In the genomic region with DNA sequence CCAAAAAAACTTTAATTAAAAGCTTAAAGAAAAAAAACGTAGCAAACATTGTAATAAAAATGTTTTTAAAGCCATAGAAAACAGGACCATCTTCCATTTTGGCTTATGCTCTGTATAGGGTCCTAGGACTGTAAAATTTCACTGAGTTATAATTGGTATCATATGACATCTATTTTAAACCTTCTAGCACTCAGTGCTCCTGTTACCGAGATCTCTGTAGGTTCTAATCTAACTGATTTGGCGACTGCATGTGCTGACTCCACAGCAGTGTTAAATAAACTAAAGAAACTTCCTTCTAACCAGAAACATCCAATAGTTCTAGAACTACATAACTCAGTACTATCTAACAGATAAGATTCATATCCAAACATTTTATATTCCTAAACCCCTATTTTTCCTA, we compare ENCODE assay signal across 27 cellular contexts. TPM values are rescaled to one million over a fixed set of nuclear protein-coding genes. Genes with fewer than 3 reads are reported as not detected.
DNase-seq lines count a peak whose midpoint lies in the region; ATAC-seq, FAIRE-seq and TF ChIP-seq lines count a peak whose summit lies in the region.
"Had no signal": no experiment of that assay in that cellular context is flagged by ENCODE, and none has a peak within 500 bp of the region (broad histone marks: within the 10 kb centered on the region; RNA-seq: fewer than 3 reads in every experiment).

Gene ASB11, minus strand, starts transcription at position 132 of the 400 bp plus-strand sequence. Its CDS starts 35 bp downstream, at position 97.

- H3K27me3 Mint-ChIP-seq in astrocyte (ENCODE audit: low read depth, unreplicated experiment), result no peaks in the 10 kb centered on the region
- peaks cover 0 to 3% of the 10 kb centered on the region in 2 donors for H3K27me3 Mint-ChIP-seq in natural killer cell treated with Interleukin-12 subunit alpha and Interleukin-12 subunit beta and Interleukin-15 and Interleukin-18, amount 100 ng/mL, for 72 hours
- H3K27me3 Mint-ChIP-seq: CD4-positive, alpha-beta memory T cell had no signal

- no peaks in the 10 kb centered on the region for H3K79me2 ChIP-seq in astrocyte (ENCODE audit: insufficient read depth, low read length)

- FAIRE-seq in A549 (lab: Jason Lieb, UNC), result peak; percentile 59
- FAIRE-seq in astrocyte (lab: Jason Lieb, UNC), result peak; percentile 82
- FAIRE-seq: GM12892, H1 had no signal

- no peak within 1 kb of the TSS for H2AFZ ChIP-seq in astrocyte (ENCODE audit: low read depth, low read length)

- H3K36me3 ChIP-seq in astrocyte (ENCODE audit: insufficient read depth, low read length), result no peaks in the 10 kb centered on the region
- no peaks in the 10 kb centered on the region for H3K36me3 ChIP-seq in gastrocnemius medialis
- H3K36me3 ChIP-seq: SJSA1 had no signal

- H3K4me3 ChIP-seq in A549, result no peak within 1 kb of the TSS
- H3K4me3 ChIP-seq in astrocyte (ENCODE audit: insufficient read depth, low read depth, low read length), result no peak within 1 kb of the TSS
- peak within 1 kb of the TSS; percentile 28 to 49 (median 46) for H3K4me3 ChIP-seq in gastrocnemius medialis
- H3K4me3 ChIP-seq: SJSA1 had no signal

- TF ChIP-seq POLR2A in A549 (IDR thresholded peaks at IDR 0.05; ENCODE audit: low read length) (no peak), gastrocnemius medialis (IDR thresholded peaks at IDR 0.05) (peak in 1 of 2 donors; percentile 44)

- H3K27ac Mint-ChIP-seq in astrocyte (ENCODE audit: unreplicated experiment), result no peak within 1 kb of the TSS
- H3K27ac Mint-ChIP-seq in natural killer cell treated with Interleukin-12 subunit alpha and Interleukin-12 subunit beta and Interleukin-15 and Interleukin-18, amount 100 ng/mL, for 72 hours, result no peak within 1 kb of the TSS

- TF ChIP-seq RAD21 in A549 (conservative IDR thresholded peaks at IDR 0.05 in 1 of 2, IDR thresholded peaks at IDR 0.05 in 1 of 2), result no peak

- no peak within 1 kb of the TSS for H3K4me3 Mint-ChIP-seq in astrocyte (ENCODE audit: unreplicated experiment)
- H3K4me3 Mint-ChIP-seq in natural killer cell treated with Interleukin-12 subunit alpha and Interleukin-12 subunit beta and Interleukin-15 and Interleukin-18, amount 100 ng/mL, for 72 hours, result no peak within 1 kb of the TSS
- H3K4me3 Mint-ChIP-seq: CD4-positive, alpha-beta memory T cell had no signal

- H4K20me1 ChIP-seq in astrocyte (ENCODE audit: insufficient read depth, low read length), result no peaks in the 10 kb centered on the region

- in situ Hi-C loops in gastrocnemius medialis (cut with MboI; ENCODE audit: low sequenced_read_pairs in 4 of 4), result no loop called here

- peaks cover under 1% of the 10 kb centered on the region; the same call in 1 of the 3 replicates for H3K4me1 ChIP-seq in A549
- H3K4me1 ChIP-seq in astrocyte (ENCODE audit: insufficient read depth, low read length), result no peaks in the 10 kb centered on the region
- H3K4me1 ChIP-seq in gastrocnemius medialis, result peaks cover 5% of the 10 kb centered on the region in 2 donors
- H3K4me1 ChIP-seq: SJSA1 had no signal

- POLR2A ChIA-PET in A549 (lab: Yijun Ruan, JAX), result no interaction called here

- no peaks in the 10 kb centered on the region for H3K36me3 Mint-ChIP-seq in astrocyte (ENCODE audit: low read depth, unreplicated experiment)
- no peaks in the 10 kb centered on the region for H3K36me3 Mint-ChIP-seq in natural killer cell treated with Interleukin-12 subunit alpha and Interleukin-12 subunit beta and Interleukin-15 and Interleukin-18, amount 100 ng/mL, for 72 hours

- H3K27ac ChIP-seq in A549 (no peak within 1 kb of the TSS), astrocyte (ENCODE audit: low read depth, low read length) (no peak within 1 kb of the TSS), gastrocnemius medialis (peak within 1 kb of the TSS; percentile 91 to 92 (median 92))
- H3K27ac ChIP-seq: SJSA1 had no signal

- H3K4me1 Mint-ChIP-seq in astrocyte (ENCODE audit: low read depth, unreplicated experiment), result no peaks in the 10 kb centered on the region
- H3K4me1 Mint-ChIP-seq in natural killer cell treated with Interleukin-12 subunit alpha and Interleukin-12 subunit beta and Interleukin-15 and Interleukin-18, amount 100 ng/mL, for 72 hours (ENCODE audit: low read depth in 2 of 2), result no peaks in the 10 kb centered on the region
- H3K4me1 Mint-ChIP-seq: CD4-positive, alpha-beta memory T cell had no signal

- H3K4me2 ChIP-seq in A549 (no peak within 1 kb of the TSS), astrocyte (ENCODE audit: low read length) (no peak within 1 kb of the TSS)

- H3K27me3 ChIP-seq in astrocyte (ENCODE audit: insufficient read depth, low read length) (no peaks in the 10 kb centered on the region), gastrocnemius medialis (no peaks in the 10 kb centered on the region)
- H3K27me3 ChIP-seq: SJSA1 had no signal

- no peak for ATAC-seq in A549
- no peak for ATAC-seq in left cardiac atrium
- ATAC-seq in gastrocnemius medialis, result peak; percentile 55 to 71
- ATAC-seq in GM21786 (IDR thresholded peaks at IDR 0.05; ENCODE audit: unreplicated experiment), result no peak
- ATAC-seq in natural killer cell treated with Interleukin-12 subunit alpha and Interleukin-12 subunit beta and Interleukin-15 and Interleukin-18, amount 100 ng/mL, for 72 hours, result no peak
- ATAC-seq: PC-3 had no signal

- intact Hi-C loops in left cardiac atrium (cut with DNase I), result no loop called here
- intact Hi-C loops in gastrocnemius medialis (cut with DNase I; ENCODE audit: low total_unique reads), result no loop called here

- DNase-seq in A549 (ENCODE audit: low read depth in 1 of 2, low spot score in 1 of 2) (no peak), astrocyte (ENCODE audit: low read depth) (no peak), left cardiac atrium (no peak), gastrocnemius medialis (no peak), NCI-H1092 (lab: John Stamatoyannopoulos, UW) (no peak)
- DNase-seq in natural killer cell treated with Interleukin-12 subunit alpha and Interleukin-12 subunit beta and Interleukin-15 and Interleukin-18, amount 100 ng/mL, for 72 hours (ENCODE audit: low spot score), result no peak
- DNase-seq: C1 segment of cervical spinal cord; CD4-positive, alpha-beta memory T cell; COR-L47; DMS 273 treated with DMSO at 0.1 percent for 48 hours; DMS79 treated with DMSO at 0.1 percent for 48 hours; HCEC 1CT; NCI-H1048; NCI-H1436; NCI-H187; NCI-H2081 treated with DMSO at 0.1 percent for 48 hours; NCI-H2171; NCI-H226; NCI-H510A; NCI-H69; PC-3 had no signal

- TF ChIP-seq CTCF in A549 (IDR thresholded peaks at IDR 0.05), result no peak
- no peak for TF ChIP-seq CTCF in astrocyte (IDR thresholded peaks at IDR 0.05; ENCODE audit: insufficient read depth, low read depth, low read length)
- no peak for TF ChIP-seq CTCF in gastrocnemius medialis (IDR thresholded peaks at IDR 0.05 in 4 of 5, conservative IDR thresholded peaks at IDR 0.05 in 1 of 5)

- H3K9me3 ChIP-seq in A549 (no peaks in the 10 kb centered on the region), astrocyte (ENCODE audit: insufficient read depth, low read depth, low read length) (no peaks in the 10 kb centered on the region), gastrocnemius medialis (no peaks in the 10 kb centered on the region)
- H3K9me3 ChIP-seq: SJSA1 had no signal

- no peak for TF ChIP-seq EP300 in A549 (IDR thresholded peaks at IDR 0.05)

- CTCF ChIA-PET in A549 (lab: Yijun Ruan, JAX), result no interaction called here

- WGBS in A549 (ENCODE audit: missing lambda C conversion rate), result 52% methylated on average over 3 of the region's 3 CpGs

- H3K9me3 Mint-ChIP-seq in astrocyte (ENCODE audit: unreplicated experiment), result no peaks in the 10 kb centered on the region
- H3K9me3 Mint-ChIP-seq in natural killer cell treated with Interleukin-12 subunit alpha and Interleukin-12 subunit beta and Interleukin-15 and Interleukin-18, amount 100 ng/mL, for 72 hours, result no peaks in the 10 kb centered on the region
- H3K9me3 Mint-ChIP-seq: CD4-positive, alpha-beta memory T cell had no signal

- no peak within 1 kb of the TSS for H3K9ac ChIP-seq in astrocyte (ENCODE audit: low read length)

TF ChIP-seq in A549, 52 proteins besides CTCF, POLR2A, EP300 and RAD21:
- TF ChIP-seq KDM5A (IDR thresholded peaks at IDR 0.05), result no peak
- TF ChIP-seq CHD4 (IDR thresholded peaks at IDR 0.05; ENCODE audit: borderline replicate concordance), result no peak
- no peak for TF ChIP-seq TFCP2L1 (CRISPR knock-in tag; IDR thresholded peaks at IDR 0.05)
- no peak for TF ChIP-seq CBX2 (IDR thresholded peaks at IDR 0.05; ENCODE audit: borderline replicate concordance, low read depth)
- TF ChIP-seq ZFP36 (IDR thresholded peaks at IDR 0.05; ENCODE audit: borderline replicate concordance, partially characterized antibody), result no peak

RNA-seq across cellular contexts. Expression of gene ASB11, which starts in this region (rescaled TPM):
- polyA plus RNA-seq in A549 (2011; rRNA removed) (not detected in 2 replicates), A549 (2017; fragmentation: RNase III; extraction: RNeasy Plus Mini Kit Qiagen cat#74134 plus additional on column Dnase treatment) (not detected in 3 replicates)
- not detected in 2 replicates for polyA plus RNA-seq in A549 (2012; cell fraction: cytosol; rRNA removed)
- polyA plus RNA-seq in A549 (2012; cell fraction: nucleus; rRNA removed), result not detected in 2 replicates
- not detected in 2 replicates for polyA minus RNA-seq in A549 (2011; rRNA and poly(A)+ RNA removed)
- total RNA-seq in astrocyte (not detected in 2 replicates), left cardiac atrium (10 to 100 TPM; 61.6 to 65.9 TPM), gastrocnemius medialis (10 to 100 TPM; 16.2 to 59.8 (median 47.4) TPM)
- total RNA-seq in natural killer cell treated with Interleukin-12 subunit alpha and Interleukin-12 subunit beta and Interleukin-15 and Interleukin-18, amount 100 ng/mL, for 72 hours, result not detected
- total RNA-seq: A172; CD4-positive, alpha-beta memory T cell; H1; HT-29; PC-3; SJSA1 had no signal
- polyA plus RNA-seq: CD4-positive, alpha-beta memory T cell; H1 had no signal

Comparison
In these comparisons a context has a peak if more than half of its experiments do, and no peak if none do; other contexts are left out.
1. RNA of gene ASB11 (total RNA-seq): 61.6 to 65.9 TPM in left cardiac atrium and 16.2 to 59.8 TPM in gastrocnemius medialis; not detected in astrocyte and not detected in natural killer cell treated with Interleukin-12 subunit alpha and Interleukin-12 subunit beta and Interleukin-15 and Interleukin-18, amount 100 ng/mL, for 72 hours; every median in the first group is over 10 times any median in the second.
2. ATAC-seq: peak in gastrocnemius medialis (2 of 2); none in A549 (0 of 2), left cardiac atrium (0 of 2), GM21786 (single experiment) and natural killer cell treated with Interleukin-12 subunit alpha and Interleukin-12 subunit beta and Interleukin-15 and Interleukin-18, amount 100 ng/mL, for 72 hours (0 of 2).
3. H3K27ac ChIP-seq: peak in gastrocnemius medialis (4 of 4); none in A549 (0 of 2) and astrocyte (single experiment).
4. H3K4me3 ChIP-seq: peak in gastrocnemius medialis (4 of 4); none in A549 (single experiment) and astrocyte (single experiment).